Comparison of ENCODE assay signal across 8 cellular contexts in the genomic region with DNA sequence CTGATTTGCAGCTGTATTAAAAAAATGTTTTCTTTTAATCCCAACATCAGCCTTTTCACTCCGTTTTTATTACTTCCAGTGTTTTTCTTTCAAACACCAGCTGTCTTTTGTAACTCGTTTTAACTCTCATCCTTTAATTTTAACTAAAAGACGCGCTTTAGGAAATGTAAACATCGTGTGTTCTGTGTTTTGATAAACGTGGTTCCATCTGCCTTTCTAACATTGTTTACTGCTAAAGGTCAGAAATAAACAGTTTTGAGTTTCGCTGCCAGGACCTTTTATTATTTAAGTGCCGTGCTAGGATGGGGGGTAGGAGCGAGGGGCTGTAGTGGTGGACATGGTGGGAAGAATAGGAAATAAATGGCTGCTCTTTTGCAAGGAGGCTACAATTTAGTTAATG. TPM values are rescaled to one million over a fixed set of nuclear protein-coding genes. Genes with fewer than 3 reads are reported as not detected.
A peak's percentile ranks its signal among the peaks of the same experiment; 100 is the strongest.
DNase-seq lines count a peak whose midpoint lies in the region; ATAC-seq and TF ChIP-seq lines count a peak whose summit lies in the region.

No MANE protein-coding gene starts in this region.

- H3K27me3 ChIP-seq in left lung (no peaks in the 10 kb centered on the region), transverse colon (no peaks in the 10 kb centered on the region)

- H3K4me3 ChIP-seq in left lung: peak overlapping the region; percentile 61 to 78
- H3K4me3 ChIP-seq in transverse colon: peak overlapping the region; percentile 16 to 93 (median 86)

- CTCF ChIA-PET in GM10248 (lab: Yijun Ruan, JAX): interaction anchor here (0.7 to 3.1 kb wide), 10 partner anchors 11 to 267 kb away, joined by 3 to 17 read pairs (median 4); no protein-coding TSS in a partner anchor

- no peaks in the 10 kb centered on the region for H3K9me3 Mint-ChIP-seq in activated T-cell treated with anti-CD3 and anti-CD28 coated beads, Interleukin-2, amount 50 U/mL, for 72 hours

- H3K27ac Mint-ChIP-seq in activated T-cell treated with anti-CD3 and anti-CD28 coated beads, Interleukin-2, amount 50 U/mL, for 72 hours: peak overlapping the region; percentile 95

- H3K4me1 ChIP-seq in left lung (peaks cover 0 to 29% of the 10 kb centered on the region in 2 donors), transverse colon (peaks cover 15 to 33% (median 22%) of the 10 kb centered on the region in 4 donors)

- in situ Hi-C loops in transverse colon (cut with MboI; ENCODE audit: low pct_ligation_motif_present in 1 of 4, low pct_unique_long_range_greater_than_20kb in 1 of 4, low sequenced_read_pairs in 3 of 4): loop anchor here in 2 of 4 donors (10.0 to 25.0 kb wide), 2 partner anchors 254 to 257 kb away; no protein-coding TSS in a partner anchor

- no peak for TF ChIP-seq EP300 in transverse colon (IDR thresholded peaks at IDR 0.05; ENCODE audit: low read depth)

- H3K27ac ChIP-seq in angular gyrus (ENCODE audit: low read depth, low read length): peak overlapping the region; percentile 95
- H3K27ac ChIP-seq in left lung: peak overlapping the region; percentile 100
- H3K27ac ChIP-seq in transverse colon: peak overlapping the region; percentile 99 to 100 (median 100)

- no peak for TF ChIP-seq POLR2A in transverse colon (IDR thresholded peaks at IDR 0.05)

- intact Hi-C loops in left lung (cut with DNase I): loop anchor here in 1 of 2 donors (10.0 kb wide), 1 partner anchor 267 kb away; no protein-coding TSS in a partner anchor
- intact Hi-C loops in transverse colon (cut with DNase I; ENCODE audit: low total_unique reads): loop anchor here (5.0 kb wide), 1 partner anchor 81 kb away; the partner anchor contains the start of gene PDS5A

- H3K9me3 ChIP-seq in left lung: no peaks in the 10 kb centered on the region
- no peaks in the 10 kb centered on the region for H3K9me3 ChIP-seq in transverse colon

- H3K4me1 Mint-ChIP-seq in activated T-cell treated with anti-CD3 and anti-CD28 coated beads, Interleukin-2, amount 50 U/mL, for 72 hours (ENCODE audit: low read depth): peaks cover 44% of the 10 kb centered on the region

- no peak for ATAC-seq in activated T-cell treated with anti-CD3 and anti-CD28 coated beads, Interleukin-2, amount 50 U/mL, for 72 hours (replicated peaks in 1 of 2)
- no peak for ATAC-seq in left lung

- H3K36me3 Mint-ChIP-seq in activated T-cell treated with anti-CD3 and anti-CD28 coated beads, Interleukin-2, amount 50 U/mL, for 72 hours (ENCODE audit: insufficient read depth in 2 of 2): peaks cover 11 to 17% of the 10 kb centered on the region in 2 donors

- no peaks in the 10 kb centered on the region for H3K27me3 Mint-ChIP-seq in activated T-cell treated with anti-CD3 and anti-CD28 coated beads, Interleukin-2, amount 50 U/mL, for 72 hours (ENCODE audit: low read depth)

- H3K4me3 Mint-ChIP-seq in activated T-cell treated with anti-CD3 and anti-CD28 coated beads, Interleukin-2, amount 50 U/mL, for 72 hours: peak overlapping the region; percentile 95 to 97

- POLR2A ChIA-PET in GM10248 (lab: Yijun Ruan, JAX): interaction anchor here (0.6 kb wide), 1 partner anchor 22 kb away, joined by 4 read pairs; no protein-coding TSS in a partner anchor

- H3K36me3 ChIP-seq in left lung (peaks cover 0 to 5% of the 10 kb centered on the region in 2 donors), transverse colon (no peaks in the 10 kb centered on the region)

- TF ChIP-seq CTCF in left lung (IDR thresholded peaks at IDR 0.05) (no peak), transverse colon (IDR thresholded peaks at IDR 0.05) (no peak), GM10248 (IDR thresholded peaks at IDR 0.05; ENCODE audit: control extremely low read depth, extremely low read depth, low read depth, missing control alignments) (no peak)

- DNase-seq in activated T-cell treated with anti-CD3 and anti-CD28 coated beads, Interleukin-2, amount 50 U/mL, for 72 hours: no peak
- DNase-seq in activated T-cell treated with anti-CD3 and anti-CD28 coated beads for 4 hours: no peak
- no peak for DNase-seq in left lung
- no peak for DNase-seq in transverse colon
- DNase-seq in GM10248 (ENCODE audit: extremely low spot score): no peak
- no peak for DNase-seq in ecto neural progenitor cell (ENCODE audit: low spot score)
- no peak for DNase-seq in stimulated activated CD4-positive, alpha-beta T cell treated with anti-CD3 and anti-CD28 coated beads, Interleukin-15, amount 100 ng/mL, for 24 hours

- 2% methylated on average over 9 of the region's 9 CpGs for WGBS in transverse colon (ENCODE audit: low coverage in 1 of 2), 2 donors

RNA-seq across cellular contexts. Expression of gene N4BP2, which starts 1.5 kb away (rescaled TPM):
- total RNA-seq in activated T-cell treated with anti-CD3 and anti-CD28 coated beads, Interleukin-2, amount 50 U/mL, for 72 hours: 10 to 100 TPM; 29.8 to 37.3 TPM
- 1 to 10 TPM; 5.9 to 6.9 TPM for total RNA-seq in left lung
- total RNA-seq in transverse colon: 10 to 100 TPM in 3 of 4 donors, 1 to 10 TPM in 1; 7.9 to 19.5 (median 12.5) TPM
